8 cellular contexts compared by ENCODE assay signal in genomic region chr13:40664100-40665060, GRCh38. TPM values are rescaled to one million over a fixed set of nuclear protein-coding genes. Genes with fewer than 3 reads are reported as not detected.
DNase-seq lines count a peak whose midpoint lies in the region; ATAC-seq and TF ChIP-seq lines count a peak whose summit lies in the region.

No MANE protein-coding gene starts in this region.

- no peaks in the 10 kb centered on the region for H4K20me1 ChIP-seq in IMR-90 (ENCODE audit: insufficient read depth, low read length)

- H3K4me2 ChIP-seq in IMR-90 (ENCODE audit: low read depth, low read length): peak overlapping the region; percentile 76; the same call in 1 of the 2 replicates

- H2AK9ac ChIP-seq in IMR-90 (replicated peaks; ENCODE audit: low read depth, low read length, poor library complexity): peak overlapping the region; percentile 80

- no peak for TF ChIP-seq POLR2A in IMR-90 (IDR thresholded peaks at IDR 0.05; ENCODE audit: low read depth, low read length)

- H3K27me3 ChIP-seq in IMR-90 (ENCODE audit: control insufficient read depth, insufficient read depth, low read length) (peaks cover 48% of the 10 kb centered on the region), lung (ENCODE audit: control insufficient read depth, insufficient read depth) (no peaks in the 10 kb centered on the region)

- H2BK20ac ChIP-seq in IMR-90 (ENCODE audit: low read depth, low read length): no peak overlapping the region

- H3K56ac ChIP-seq in IMR-90 (ENCODE audit: extremely low read depth, insufficient read depth, low read length): no peak overlapping the region

- H4K5ac ChIP-seq in IMR-90 (ENCODE audit: low read depth, low read length): no peak overlapping the region

- TF ChIP-seq CTCF in IMR-90 (conservative IDR thresholded peaks at IDR 0.05; ENCODE audit: low read depth, low read length) (no peak), lung (IDR thresholded peaks at IDR 0.05; ENCODE audit: control extremely low read depth, extremely low read depth) (no peak)

- in situ Hi-C loops in IMR-90 (cut with MboI; ENCODE audit: low sequenced_read_pairs): no loop called here

- no peak overlapping the region for H2BK15ac ChIP-seq in IMR-90 (ENCODE audit: low read depth, low read length)

- H3K36me3 ChIP-seq in IMR-90 (ENCODE audit: control insufficient read depth, insufficient read depth, low read length) (no peaks in the 10 kb centered on the region), lung (ENCODE audit: control insufficient read depth in 2 of 2, insufficient read depth in 2 of 2, low read length in 2 of 2) (no peaks in the 10 kb centered on the region)

- H4K8ac ChIP-seq in IMR-90 (ENCODE audit: low read depth in 2 of 2, low read length in 2 of 2): no peak overlapping the region

- H3K79me1 ChIP-seq in IMR-90 (ENCODE audit: low read depth in 1 of 2, low read length in 2 of 2): no peaks in the 10 kb centered on the region

- no peak overlapping the region for H4K91ac ChIP-seq in IMR-90 (ENCODE audit: insufficient read depth, low read depth, low read length)

- no peak overlapping the region for H2BK120ac ChIP-seq in IMR-90 (ENCODE audit: low read depth, low read length)

- no peak overlapping the region for H3K14ac ChIP-seq in IMR-90 (replicated peaks; ENCODE audit: low read depth, low read length)

- H3K4me1 ChIP-seq in IMR-90 (ENCODE audit: control insufficient read depth, insufficient read depth, low read length) (peaks cover 2% of the 10 kb centered on the region; the same call in 1 of the 2 replicates), lung (ENCODE audit: control insufficient read depth in 2 of 2, insufficient read depth in 2 of 2, low read length in 2 of 2) (peaks cover 5 to 8% of the 10 kb centered on the region in 2 donors)

- H3K9me3 ChIP-seq in IMR-90 (ENCODE audit: control insufficient read depth, insufficient read depth, low read length) (no peaks in the 10 kb centered on the region), lung (ENCODE audit: control insufficient read depth in 2 of 2, insufficient read depth in 1 of 2, low read length in 1 of 2) (no peaks in the 10 kb centered on the region)

- CTCF ChIA-PET in IMR-90 (lab: Yijun Ruan, JAX): no interaction called here

- TF ChIP-seq RAD21 in IMR-90 (IDR thresholded peaks at IDR 0.05; ENCODE audit: low read length): no peak

- H3K23ac ChIP-seq in IMR-90 (ENCODE audit: low read depth, low read length): no peak overlapping the region

- H3K9ac ChIP-seq in IMR-90 (ENCODE audit: low read depth, low read length): no peak overlapping the region

- DNase-seq in AG08395 (ENCODE audit: low spot score) (peak; percentile 25), IMR-90 (no peak), dermis blood vessel endothelial cell (peak; percentile 77), lung (ENCODE audit: low spot score) (peak; percentile 78), SIG-M5 treated with dmso at 0.1 percent for 504 hours (lab: John Stamatoyannopoulos, UW; ENCODE audit: unreplicated experiment) (no peak)
- peak; percentile 47 to 76 for DNase-seq in activated CD4-positive, alpha-beta T cell treated with anti-CD3 and anti-CD28 coated beads, Interleukin-2, amount 50 U/mL, for 24 hours (ENCODE audit: low read depth in 1 of 2, low spot score in 1 of 2)
- peak in 2 of 3 experiments; percentile 56 to 72 for DNase-seq in stimulated activated CD4-positive, alpha-beta T cell treated with anti-CD3 and anti-CD28 coated beads, TNF-alpha, amount 100 ng/mL, for 24 hours (ENCODE audit: low read depth in 3 of 3)

- POLR2A ChIA-PET in IMR-90 (lab: Charles Lee; ENCODE audit: unreplicated experiment): no interaction called here

- H3K4ac ChIP-seq in IMR-90 (ENCODE audit: low read depth, low read length): no peak overlapping the region

- WGBS in IMR-90 (ENCODE audit: extremely low coverage in 2 of 2, insufficient read length in 1 of 2), 2 experiments: 0% methylated on average over 24 of the region's 87 CpGs; no CpG with 5 or more reads in 1 of the 2 experiments
- WGBS in lung, 2 donors: 0 to 1% methylated on average over 79 to 87 of the region's 87 CpGs

- H2AK5ac ChIP-seq in IMR-90 (ENCODE audit: low read depth, low read length): no peak overlapping the region

- H3K4me3 ChIP-seq in IMR-90 (ENCODE audit: insufficient read depth, low read depth, low read length) (peak overlapping the region; percentile 51), lung (peak overlapping the region; percentile 99)

- peak; percentile 15 for ATAC-seq in GM19372 (IDR thresholded peaks at IDR 0.05; ENCODE audit: low read depth, unreplicated experiment)
- ATAC-seq in IMR-90 (ENCODE audit: low read depth): no peak
- ATAC-seq in lung (ENCODE audit: insufficient read depth, low FRiP score): peak; percentile 60

- peak overlapping the region; percentile 86 for H2AFZ ChIP-seq in IMR-90 (replicated peaks; ENCODE audit: low read length, poor library complexity)

- no peak overlapping the region for H3K18ac ChIP-seq in IMR-90 (ENCODE audit: low read depth, low read length)

- H2BK5ac ChIP-seq in IMR-90 (ENCODE audit: low read depth, low read length, poor library complexity, severe bottlenecking): no peak overlapping the region

- no TSS peak for BruUV-seq in IMR-90 (replicated peaks; lab: Mats Ljungman, UMichigan)

- H3K27ac ChIP-seq in IMR-90 (ENCODE audit: insufficient read depth, low read length) (no peak overlapping the region), lung (ENCODE audit: low read depth in 1 of 2, low read length in 1 of 2) (peak overlapping the region; percentile 97 to 100)

- dilution Hi-C loops in IMR-90 (cut with HindIII; ENCODE audit: low sequenced_read_pairs, unreplicated experiment): no loop called here

- no peaks in the 10 kb centered on the region for H3K9me1 ChIP-seq in IMR-90 (ENCODE audit: insufficient read depth, low read length)

- intact Hi-C loops in IMR-90 (cut with micrococcal nuclease): no loop called here

TF ChIP-seq in IMR-90, 13 proteins besides CTCF, POLR2A, EP300 and RAD21:
- TF ChIP-seq MAZ (IDR thresholded peaks at IDR 0.05; ENCODE audit: borderline replicate concordance, low read depth, low read length): no peak
- TF ChIP-seq BHLHE40 (IDR thresholded peaks at IDR 0.05; ENCODE audit: low read depth, low read length): no peak
- no peak for TF ChIP-seq ELK1 (IDR thresholded peaks at IDR 0.05; ENCODE audit: borderline replicate concordance, low read depth, low read length)
- TF ChIP-seq FOS (IDR thresholded peaks at IDR 0.05; ENCODE audit: low read depth, low read length): no peak
- no peak for TF ChIP-seq SMC3 (IDR thresholded peaks at IDR 0.05; ENCODE audit: low read depth, low read length)
- TF ChIP-seq MAFK (IDR thresholded peaks at IDR 0.05; ENCODE audit: low read depth, low read length): no peak
- no peak for TF ChIP-seq USF2 (IDR thresholded peaks at IDR 0.05; ENCODE audit: low read depth, low read length)
- no peak for TF ChIP-seq CHD1 (IDR thresholded peaks at IDR 0.05; ENCODE audit: low read depth, low read length)
- no peak for TF ChIP-seq CEBPB (IDR thresholded peaks at IDR 0.05; ENCODE audit: low read depth, low read length)
- TF ChIP-seq RFX5 (IDR thresholded peaks at IDR 0.05; ENCODE audit: low read depth, low read length): no peak
- TF ChIP-seq RCOR1 (IDR thresholded peaks at IDR 0.05; ENCODE audit: insufficient replicate concordance, low read length): no peak
- TF ChIP-seq MXI1 (IDR thresholded peaks at IDR 0.05; ENCODE audit: borderline replicate concordance, low read depth, low read length): no peak
- TF ChIP-seq NFE2L2 (IDR thresholded peaks at IDR 0.05; ENCODE audit: low read depth, low read length): no peak

RNA-seq across cellular contexts. Expression of gene FOXO1, which starts 2.1 kb away (rescaled TPM):
- total RNA-seq in IMR-90 (2012; rRNA removed): under 0.01 and 0.18 TPM in 2 replicates
- polyA plus RNA-seq in IMR-90 (2012; rRNA removed): 0.07 and 0.12 TPM in 2 replicates
- 0.02 TPM in 1 of 2 replicates, not detected in the other for polyA plus RNA-seq in IMR-90 (2012; cell fraction: cytosol; rRNA removed)
- polyA plus RNA-seq in IMR-90 (2012; cell fraction: nucleus; rRNA removed; ENCODE audit: low replicate concordance): 0.06 and 0.10 TPM in 2 replicates
- total RNA-seq in dermis blood vessel endothelial cell: 35.4 and 60.4 TPM in 2 replicates
- total RNA-seq in lung: 10 to 100 TPM; 31.6 to 37.1 TPM
- polyA plus RNA-seq in lung: 10 to 100 TPM in 1 of 2 donors, 1 to 10 TPM in 1; 4.1 to 11.0 TPM

Comparison
In these comparisons a context has a peak if more than half of its experiments do, and no peak if none do; other contexts are left out.
1. DNase-seq: peak in AG08395 (single experiment), activated CD4-positive, alpha-beta T cell treated with anti-CD3 and anti-CD28 coated beads, Interleukin-2, amount 50 U/mL, for 24 hours (2 of 2), dermis blood vessel endothelial cell (single experiment), lung (single experiment) and stimulated activated CD4-positive, alpha-beta T cell treated with anti-CD3 and anti-CD28 coated beads, TNF-alpha, amount 100 ng/mL, for 24 hours (2 of 3); none in IMR-90 (single experiment) and SIG-M5 treated with dmso at 0.1 percent for 504 hours (single experiment).
2. RNA of gene FOXO1, which starts 2.1 kb away (total RNA-seq): 31.6 to 37.1 TPM in lung and 35.4 to 60.4 TPM in dermis blood vessel endothelial cell; under 0.01 to 0.18 TPM in IMR-90; every median in the first group is over 10 times any median in the second.